ENCODE assay signal across 8 cellular contexts in genomic region chr5:162214551-162214950, GRCh38.
"Had no signal": no experiment of that assay in that cellular context is flagged by ENCODE, and none has a peak within 500 bp of the region (broad histone marks: within the 10 kb centered on the region; RNA-seq: fewer than 3 reads in every experiment).

No MANE protein-coding gene starts in this region.

- DNase-seq: GDM1, GF-D8 had no signal

- H3K4me3 ChIP-seq: GM12878 had no signal

- FAIRE-seq: G401.6, GM12878, GM12891, GM12892, GM18507, GM19239 had no signal

- ATAC-seq: GM12878 had no signal
